ENCODE assay signal across 1 cellular context in genomic region chr1:99950486-99950885, GRCh38.
TF ChIP-seq lines count a peak whose summit lies in the region.

No MANE protein-coding gene starts in this region.

TF ChIP-seq in WTC11, 78 proteins besides CTCF, POLR2A, EP300 and RAD21 (continued from another document):
- TF ChIP-seq ZNF281 (CRISPR knock-in tag; IDR thresholded peaks at IDR 0.05): no peak
- no peak for TF ChIP-seq NR1H2 (CRISPR knock-in tag; IDR thresholded peaks at IDR 0.05)
- no peak for TF ChIP-seq ATF1 (CRISPR knock-in tag; IDR thresholded peaks at IDR 0.05)
